ENCODE assay signal across 7 cellular contexts in the genomic region with DNA sequence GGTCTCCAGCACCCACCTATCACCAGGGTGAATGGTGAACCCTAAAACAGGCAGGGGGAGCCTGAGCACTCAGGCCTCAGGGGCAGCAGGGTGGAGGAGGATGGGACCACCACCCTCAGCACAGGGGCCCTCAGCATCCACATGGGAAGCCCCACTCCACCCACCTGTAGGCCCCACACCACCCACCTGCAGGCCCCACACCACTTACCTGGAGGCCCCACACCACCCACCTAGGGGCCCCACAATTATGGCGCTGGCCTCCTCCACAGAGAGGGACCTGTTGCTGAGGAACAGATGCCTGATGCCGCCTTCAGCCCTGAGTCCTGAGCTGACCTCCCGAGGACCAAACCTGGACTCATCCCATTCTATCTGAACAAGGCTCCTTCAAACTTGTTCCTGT.
"Had no signal": no experiment of that assay in that cellular context is flagged by ENCODE, and none has a peak within 500 bp of the region (broad histone marks: within the 10 kb centered on the region; RNA-seq: fewer than 3 reads in every experiment).

No MANE protein-coding gene starts in this region.

- H3K9ac ChIP-seq: GM23248 had no signal

- H3K27ac ChIP-seq: GM23248 had no signal

- H3K9me3 ChIP-seq: HAP-1 had no signal

- H2AFZ ChIP-seq: GM23248 had no signal

- DNase-seq: GM23248, GOT3, H7, IMR-90 had no signal

- H3K4me1 ChIP-seq: HAP-1 had no signal

- ATAC-seq: HCT116, K562 had no signal

- H3K36me3 ChIP-seq: HAP-1 had no signal

- H3K4me3 ChIP-seq: GM23248, HAP-1, K562 had no signal
